9 cellular contexts compared by ENCODE assay signal in genomic region chr2:170477630-170478029, GRCh38.
"Had no signal": no experiment of that assay in that cellular context is flagged by ENCODE, and none has a peak within 500 bp of the region (broad histone marks: within the 10 kb centered on the region; RNA-seq: fewer than 3 reads in every experiment).

No MANE protein-coding gene starts in this region.

- H2AFZ ChIP-seq: GM23338 had no signal

- H3K27ac ChIP-seq: HL-60, KMS-11 had no signal

- FAIRE-seq: H1, H54 had no signal

- H3K4me3 ChIP-seq: GM23338 had no signal

- DNase-seq: H9, HCEC 1CT, IMR-90, KBM-7 had no signal

- H3K4me2 ChIP-seq: GM23338, KMS-11 had no signal

- ATAC-seq: GM23338 had no signal

- H3K9ac ChIP-seq: KMS-11 had no signal
